In genomic region chr5:100667021-100667671, GRCh38 we compare ENCODE assay signal across 9 cellular contexts.
DNase-seq lines count a peak whose midpoint lies in the region; ATAC-seq, FAIRE-seq and TF ChIP-seq lines count a peak whose summit lies in the region.
"Had no signal": no experiment of that assay in that cellular context is flagged by ENCODE, and none has a peak within 500 bp of the region (broad histone marks: within the 10 kb centered on the region; RNA-seq: fewer than 3 reads in every experiment).

No MANE protein-coding gene starts in this region.

- intact Hi-C loops in mammary epithelial cell (cut with micrococcal nuclease) (no loop called here), transverse colon (cut with DNase I; ENCODE audit: low total_unique reads) (no loop called here)

- H3K4me2 ChIP-seq in mammary epithelial cell (ENCODE audit: insufficient read depth, low read depth, low read length) = no peak overlapping the region

- H3K27ac ChIP-seq in mammary epithelial cell (ENCODE audit: insufficient read depth, low read depth, low read length) = peak overlapping the region; percentile 78
- H3K27ac ChIP-seq in transverse colon = peak overlapping the region in 1 of 4 donors; percentile 25
- H3K27ac ChIP-seq in effector memory CD4-positive, alpha-beta T cell (ENCODE audit: insufficient read depth, low read length, poor library complexity, severe bottlenecking) = no peak overlapping the region
- peak overlapping the region in 2 of 4 donors; percentile 14 to 34 for H3K27ac ChIP-seq in Peyer's patch

- FAIRE-seq in HTR-8/SVneo (lab: Jason Lieb, UNC) = no peak

- ATAC-seq in GM19023 (IDR thresholded peaks at IDR 0.05; ENCODE audit: unreplicated experiment) = peak; percentile 54

- H3K9ac ChIP-seq in mammary epithelial cell (ENCODE audit: insufficient read depth, low read length) = no peak overlapping the region

- DNase-seq in HTR-8/SVneo (ENCODE audit: insufficient read length, low spot score) (peak; percentile 19), mammary epithelial cell (peak; percentile 92), pulmonary artery endothelial cell (ENCODE audit: low read depth, low spot score) (peak; percentile 76), NCI-H146 (lab: John Stamatoyannopoulos, UW) (no peak), transverse colon (no peak), Peyer's patch (no peak)
- no peak for DNase-seq in effector memory CD4-positive, alpha-beta T cell
- DNase-seq: activated CD4-positive, alpha-beta T cell treated with anti-CD3 and anti-CD28 coated beads for 4 hours had no signal

- dilution Hi-C loops in mammary epithelial cell (cut with HindIII; ENCODE audit: low sequenced_read_pairs) = no loop called here

- peak overlapping the region; percentile 58 for H2AFZ ChIP-seq in mammary epithelial cell (ENCODE audit: low read depth, low read length)

- peaks cover 24% of the 10 kb centered on the region for H3K4me1 ChIP-seq in mammary epithelial cell (ENCODE audit: insufficient read depth, low read length)
- no peaks in the 10 kb centered on the region for H3K4me1 ChIP-seq in transverse colon
- no peaks in the 10 kb centered on the region for H3K4me1 ChIP-seq in effector memory CD4-positive, alpha-beta T cell (ENCODE audit: control insufficient read depth, insufficient read depth, low read length, poor library complexity, severe bottlenecking)
- H3K4me1 ChIP-seq in Peyer's patch = no peaks in the 10 kb centered on the region

- no peaks in the 10 kb centered on the region for H3K36me3 ChIP-seq in mammary epithelial cell (ENCODE audit: insufficient read depth, low read length)
- no peaks in the 10 kb centered on the region for H3K36me3 ChIP-seq in transverse colon
- H3K36me3 ChIP-seq in effector memory CD4-positive, alpha-beta T cell (ENCODE audit: control insufficient read depth, insufficient read depth, low read length) = no peaks in the 10 kb centered on the region
- H3K36me3 ChIP-seq in Peyer's patch = no peaks in the 10 kb centered on the region

- H3K9me3 ChIP-seq in mammary epithelial cell (replicated peaks; ENCODE audit: insufficient read depth, low read length) (no peaks in the 10 kb centered on the region), transverse colon (no peaks in the 10 kb centered on the region), Peyer's patch (no peaks in the 10 kb centered on the region)
- no peaks in the 10 kb centered on the region for H3K9me3 ChIP-seq in effector memory CD4-positive, alpha-beta T cell (ENCODE audit: control insufficient read depth, low read length)

- H3K27me3 ChIP-seq in mammary epithelial cell (ENCODE audit: insufficient read depth, low read length) = no peaks in the 10 kb centered on the region
- H3K27me3 ChIP-seq in transverse colon = no peaks in the 10 kb centered on the region
- H3K27me3 ChIP-seq in effector memory CD4-positive, alpha-beta T cell (replicated peaks; ENCODE audit: control insufficient read depth, insufficient read depth, low read length, poor library complexity, severe bottlenecking) = no peaks in the 10 kb centered on the region
- H3K27me3 ChIP-seq in Peyer's patch = no peaks in the 10 kb centered on the region

- in situ Hi-C loops in mammary epithelial cell (cut with MboI; ENCODE audit: low sequenced_read_pairs in 2 of 2) = no loop called here
- in situ Hi-C loops in transverse colon (cut with MboI; ENCODE audit: low pct_ligation_motif_present in 1 of 4, low pct_unique_long_range_greater_than_20kb in 1 of 4, low sequenced_read_pairs in 3 of 4) = no loop called here

- no peaks in the 10 kb centered on the region for H4K20me1 ChIP-seq in mammary epithelial cell (ENCODE audit: insufficient read depth, low read length)

- CTCF ChIA-PET in mammary epithelial cell (lab: Charles Lee; ENCODE audit: low non-redundant PET) = no interaction called here

- 25% methylated on average over 4 of the region's 4 CpGs for WGBS in mammary epithelial cell (ENCODE audit: low coverage, missing lambda C conversion rate)
- WGBS in transverse colon (ENCODE audit: low coverage in 1 of 2), 2 donors = 43 to 60% methylated on average over 4 of the region's 4 CpGs

- BruUV-seq in mammary epithelial cell (replicated peaks; lab: Mats Ljungman, UMichigan) = no TSS peak

- H3K4me3 ChIP-seq in mammary epithelial cell (replicated peaks in 1 of 3; ENCODE audit: insufficient read depth in 1 of 3, low read depth in 2 of 3, low read length in 3 of 3) = no peak overlapping the region
- H3K4me3 ChIP-seq in transverse colon = no peak overlapping the region
- H3K4me3 ChIP-seq in effector memory CD4-positive, alpha-beta T cell (ENCODE audit: insufficient read depth, low read depth, low read length, poor library complexity, severe bottlenecking) = no peak overlapping the region
- H3K4me3 ChIP-seq in Peyer's patch = no peak overlapping the region

- TF ChIP-seq EP300 in transverse colon (IDR thresholded peaks at IDR 0.05; ENCODE audit: low read depth) = no peak

- TF ChIP-seq POLR2A in transverse colon (IDR thresholded peaks at IDR 0.05) (no peak), Peyer's patch (IDR thresholded peaks at IDR 0.05) (no peak)

- H3K79me2 ChIP-seq in mammary epithelial cell (ENCODE audit: insufficient read depth, low read length) = no peaks in the 10 kb centered on the region

- TF ChIP-seq CTCF in mammary epithelial cell (conservative IDR thresholded peaks at IDR 0.05 in 1 of 2, IDR thresholded peaks at IDR 0.05 in 1 of 2; ENCODE audit: extremely low read depth in 1 of 2, insufficient read depth in 1 of 2, low read depth in 1 of 2, low read length in 2 of 2) (no peak), transverse colon (IDR thresholded peaks at IDR 0.05) (no peak), Peyer's patch (IDR thresholded peaks at IDR 0.05) (no peak)

Comparison
In these comparisons a context has a peak if more than half of its experiments do, and no peak if none do; other contexts are left out.
1. DNase-seq: peak in HTR-8/SVneo (single experiment), mammary epithelial cell (single experiment) and pulmonary artery endothelial cell (single experiment); none in NCI-H146 (single experiment), transverse colon (single experiment), effector memory CD4-positive, alpha-beta T cell (0 of 3) and Peyer's patch (0 of 3).